In genomic region chr1:111789666-111790316, GRCh38 we compare ENCODE assay signal across 15 cellular contexts. TPM values are rescaled to one million over a fixed set of nuclear protein-coding genes. Genes with fewer than 3 reads are reported as not detected.
DNase-seq lines count a peak whose midpoint lies in the region; ATAC-seq and TF ChIP-seq lines count a peak whose summit lies in the region.
"Had no signal": no experiment of that assay in that cellular context is flagged by ENCODE, and none has a peak within 500 bp of the region (broad histone marks: within the 10 kb centered on the region; RNA-seq: fewer than 3 reads in every experiment).

No MANE protein-coding gene starts in this region.

- no peak overlapping the region for H3K27ac Mint-ChIP-seq in activated CD4-positive, alpha-beta memory T cell treated with anti-CD3 and anti-CD28 coated beads, Interleukin-2, amount 10 ng/mL, durations not matched to agents 7 days and 5 days
- H3K27ac Mint-ChIP-seq: CD4-positive, alpha-beta memory T cell had no signal

- H3K4me3 ChIP-seq in A673 (ENCODE audit: low read depth, low read length, poor library complexity, severe bottlenecking) (no peak overlapping the region), hepatocyte (no peak overlapping the region)
- H3K4me3 ChIP-seq: HAP-1, ovary had no signal

- H4K20me1 ChIP-seq in hepatocyte (ENCODE audit: insufficient read depth, poor library complexity, severe bottlenecking): no peaks in the 10 kb centered on the region

- no peaks in the 10 kb centered on the region for H3K79me2 ChIP-seq in hepatocyte

- no peak overlapping the region for H2AFZ ChIP-seq in hepatocyte

- H3K27me3 ChIP-seq in A673 (replicated peaks; ENCODE audit: insufficient read depth, low read depth, low read length, poor library complexity) (peaks cover 62% of the 10 kb centered on the region), hepatocyte (no peaks in the 10 kb centered on the region)
- H3K27me3 ChIP-seq: ovary had no signal

- DNase-seq in A673 (ENCODE audit: low spot score) (no peak), H4 (ENCODE audit: low spot score) (peak; percentile 9), astrocyte of the hippocampus (ENCODE audit: low read depth, low spot score) (peak; percentile 27), hepatocyte (ENCODE audit: low spot score) (no peak), SW480 (ENCODE audit: low spot score) (no peak), NCI-H1048 (lab: John Stamatoyannopoulos, UW) (no peak)
- no peak for DNase-seq in activated CD4-positive, alpha-beta memory T cell treated with anti-CD3 and anti-CD28 coated beads, Interleukin-2, amount 10 ng/mL, durations not matched to agents 7 days and 5 days
- DNase-seq: activated CD4-positive, CD25-positive, alpha-beta regulatory T cell treated with anti-CD3 and anti-CD28 coated beads, Interleukin-2, amount 50 U/mL, for 72 hours; activated effector memory CD4-positive, alpha-beta T cell treated with anti-CD3 and anti-CD28 coated beads, Interleukin-2, amount 50 U/mL, for 16 hours; CD4-positive, alpha-beta memory T cell; effector memory CD4-positive, alpha-beta T cell; NCI-H1092 treated with DMSO at 0.1 percent for 48 hours; ovary had no signal

- 95% methylated on average over 2 of the region's 2 CpGs for WGBS in hepatocyte (ENCODE audit: low lambda C conversion rate, missing lambda C conversion rate)

- H3K27ac ChIP-seq in A673 (ENCODE audit: low read depth, low read length, poor library complexity, severe bottlenecking) (no peak overlapping the region), hepatocyte (no peak overlapping the region)
- H3K27ac ChIP-seq: ovary had no signal

- intact Hi-C loops in A673 (cut with micrococcal nuclease; ENCODE audit: unreplicated experiment): no loop called here

- CTCF ChIA-PET in A673 (lab: Charles Lee): no interaction called here
- CTCF ChIA-PET in activated CD4-positive, alpha-beta memory T cell treated with anti-CD3 and anti-CD28 coated beads, Interleukin-2, amount 10 ng/mL, durations not matched to agents 7 days and 5 days (lab: Charles Lee): no interaction called here

- H3K4me2 ChIP-seq in hepatocyte: no peak overlapping the region

- no peaks in the 10 kb centered on the region for H3K36me3 ChIP-seq in A673 (ENCODE audit: insufficient read depth, low read length, poor library complexity, severe bottlenecking)
- no peaks in the 10 kb centered on the region for H3K36me3 ChIP-seq in hepatocyte (replicated peaks; ENCODE audit: insufficient read depth, low read depth)
- H3K36me3 ChIP-seq: HAP-1, ovary had no signal

- H3K9me3 ChIP-seq in A673 (ENCODE audit: low read depth, low read length, poor library complexity, severe bottlenecking) (no peaks in the 10 kb centered on the region), hepatocyte (ENCODE audit: low read depth) (no peaks in the 10 kb centered on the region)
- H3K9me3 ChIP-seq: HAP-1, ovary had no signal

- TF ChIP-seq CTCF in A673 (conservative IDR thresholded peaks at IDR 0.05; ENCODE audit: low read depth, low read length) (peak; percentile 25; the same call in 1 of the 2 replicates), hepatocyte (IDR thresholded peaks at IDR 0.05; ENCODE audit: poor library complexity) (peak; percentile 17)

- H3K4me1 Mint-ChIP-seq in activated CD4-positive, alpha-beta memory T cell treated with anti-CD3 and anti-CD28 coated beads, Interleukin-2, amount 10 ng/mL, durations not matched to agents 7 days and 5 days: no peaks in the 10 kb centered on the region
- H3K4me1 Mint-ChIP-seq: CD4-positive, alpha-beta memory T cell had no signal

- no peaks in the 10 kb centered on the region for H3K9me3 Mint-ChIP-seq in activated CD4-positive, alpha-beta memory T cell treated with anti-CD3 and anti-CD28 coated beads, Interleukin-2, amount 10 ng/mL, durations not matched to agents 7 days and 5 days
- H3K9me3 Mint-ChIP-seq: CD4-positive, alpha-beta memory T cell had no signal

- POLR2A ChIA-PET in A673 (lab: Charles Lee; ENCODE audit: low non-redundant PET): no interaction called here
- POLR2A ChIA-PET in activated CD4-positive, alpha-beta memory T cell treated with anti-CD3 and anti-CD28 coated beads, Interleukin-2, amount 10 ng/mL, durations not matched to agents 7 days and 5 days (lab: Charles Lee): no interaction called here

- no peaks in the 10 kb centered on the region for H3K36me3 Mint-ChIP-seq in activated CD4-positive, alpha-beta memory T cell treated with anti-CD3 and anti-CD28 coated beads, Interleukin-2, amount 10 ng/mL, durations not matched to agents 7 days and 5 days (ENCODE audit: low read depth)
- H3K36me3 Mint-ChIP-seq: CD4-positive, alpha-beta memory T cell had no signal

- H3K4me3 Mint-ChIP-seq in activated CD4-positive, alpha-beta memory T cell treated with anti-CD3 and anti-CD28 coated beads, Interleukin-2, amount 10 ng/mL, durations not matched to agents 7 days and 5 days: no peak overlapping the region

- BruUV-seq in A673 (replicated peaks; lab: Mats Ljungman, UMichigan): no TSS peak

- ATAC-seq in GM19452 (IDR thresholded peaks at IDR 0.05; ENCODE audit: unreplicated experiment): no peak

- no peaks in the 10 kb centered on the region for H3K9me2 ChIP-seq in hepatocyte (replicated peaks; ENCODE audit: insufficient read depth)

- no peaks in the 10 kb centered on the region for H3K4me1 ChIP-seq in A673 (ENCODE audit: insufficient read depth, low read length, poor library complexity, severe bottlenecking)
- no peaks in the 10 kb centered on the region for H3K4me1 ChIP-seq in hepatocyte (ENCODE audit: insufficient read depth)

- peaks cover 31% of the 10 kb centered on the region for H3K27me3 Mint-ChIP-seq in activated CD4-positive, alpha-beta memory T cell treated with anti-CD3 and anti-CD28 coated beads, Interleukin-2, amount 10 ng/mL, durations not matched to agents 7 days and 5 days

RNA-seq across cellular contexts. Expression of gene DDX20, which starts 34.1 kb away (rescaled TPM):
- 22.8 and 26.1 TPM in 2 replicates for total RNA-seq in A673 (2021)
- 20.0 and 22.7 TPM in 2 replicates for total RNA-seq in H4 (2014; rRNA removed; shearing (Covaris generic))
- total RNA-seq in hepatocyte: 19.4 and 19.5 TPM in 2 replicates
- 6.7 and 7.7 TPM in 2 replicates for polyA plus RNA-seq in hepatocyte
- total RNA-seq in activated CD4-positive, alpha-beta memory T cell treated with anti-CD3 and anti-CD28 coated beads, Interleukin-2, amount 10 ng/mL, durations not matched to agents 7 days and 5 days: 10 to 100 TPM; 11.2 to 11.8 TPM

RNA-seq across cellular contexts. Expression of gene INKA2, which starts 50.6 kb away (rescaled TPM):
- total RNA-seq in A673 (2021): 0.62 and 0.74 TPM in 2 replicates
- 3.7 and 4.4 TPM in 2 replicates for total RNA-seq in H4 (2014; rRNA removed; shearing (Covaris generic))
- total RNA-seq in hepatocyte: 0.44 and 3.2 TPM in 2 replicates
- polyA plus RNA-seq in hepatocyte: 1.8 and 3.4 TPM in 2 replicates
- 1 to 10 TPM; 2.4 to 2.8 TPM for total RNA-seq in activated CD4-positive, alpha-beta memory T cell treated with anti-CD3 and anti-CD28 coated beads, Interleukin-2, amount 10 ng/mL, durations not matched to agents 7 days and 5 days

Comparison
In these comparisons a context has a peak if more than half of its experiments do, and no peak if none do; other contexts are left out.
1. DNase-seq: peak in H4 (single experiment) and astrocyte of the hippocampus (single experiment); none in A673 (single experiment), hepatocyte (single experiment), SW480 (single experiment), NCI-H1048 (single experiment) and activated CD4-positive, alpha-beta memory T cell treated with anti-CD3 and anti-CD28 coated beads, Interleukin-2, amount 10 ng/mL, durations not matched to agents 7 days and 5 days (single experiment).